In genomic region chrX:67684136-67684535, GRCh38 we compare ENCODE assay signal across 18 cellular contexts.
A peak's percentile ranks its signal among the peaks of the same experiment; 100 is the strongest.
DNase-seq lines count a peak whose midpoint lies in the region; ATAC-seq and TF ChIP-seq lines count a peak whose summit lies in the region.
"Had no signal": no experiment of that assay in that cellular context is flagged by ENCODE, and none has a peak within 500 bp of the region (broad histone marks: within the 10 kb centered on the region; RNA-seq: fewer than 3 reads in every experiment).

No MANE protein-coding gene starts in this region.

- H3K79me2 ChIP-seq in MM.1S (ENCODE audit: low read length) = no peaks in the 10 kb centered on the region

- peak overlapping the region; percentile 81 for H3K4me2 ChIP-seq in MM.1S (ENCODE audit: low read depth, low read length)
- H3K4me2 ChIP-seq: GM23338 had no signal

- H3F3A ChIP-seq in MM.1S (ENCODE audit: insufficient read depth, low read length) = no peaks in the 10 kb centered on the region

- no peak overlapping the region for H3K27ac ChIP-seq in MM.1S (ENCODE audit: low read length)
- H3K27ac ChIP-seq: BLaER1 treated with 17β-estradiol and CSF1 and Interleukin-3, amounts not matched to agents 10 nM and 100 nM had no signal

- peak overlapping the region; percentile 95 for H2AFZ ChIP-seq in MM.1S (ENCODE audit: low read length)
- H2AFZ ChIP-seq: GM23338 had no signal

- no peak overlapping the region; the same call in 1 of the 2 replicates for H3K9ac ChIP-seq in MM.1S (ENCODE audit: low read length)
- H3K9ac ChIP-seq: BLaER1 treated with 17β-estradiol and CSF1 and Interleukin-3, amounts not matched to agents 10 nM and 100 nM had no signal

- no peaks in the 10 kb centered on the region for H3K9me2 ChIP-seq in MM.1S (replicated peaks; ENCODE audit: insufficient read depth, low read length)

- ATAC-seq in GM19395 (IDR thresholded peaks at IDR 0.05; ENCODE audit: unreplicated experiment) = peak; percentile 57
- ATAC-seq in HG03442 (IDR thresholded peaks at IDR 0.05; ENCODE audit: unreplicated experiment) = no peak
- no peak for ATAC-seq in HG03460 (IDR thresholded peaks at IDR 0.05; ENCODE audit: unreplicated experiment)
- no peak for ATAC-seq in HG03469 (IDR thresholded peaks at IDR 0.05; ENCODE audit: unreplicated experiment)
- ATAC-seq: GM12878, GM23338, HCT116 had no signal

- no peaks in the 10 kb centered on the region for H4K20me1 ChIP-seq in MM.1S (ENCODE audit: insufficient read depth, low read length)
- H4K20me1 ChIP-seq: BLaER1 treated with 17β-estradiol and CSF1 and Interleukin-3, amounts not matched to agents 10 nM and 100 nM had no signal

- 0 out of 2 replicates have a peak overlapping the region, but pooled peaks have one; percentile 58 for H3K4me3 ChIP-seq in MM.1S (ENCODE audit: low read length)
- H3K4me3 ChIP-seq: BLaER1 treated with 17β-estradiol and CSF1 and Interleukin-3, amounts not matched to agents 10 nM and 100 nM; GM12878; GM23338 had no signal

- TF ChIP-seq CTCF in MM.1S (IDR thresholded peaks at IDR 0.05; ENCODE audit: low read length) = no peak

- no peaks in the 10 kb centered on the region for H3K36me3 ChIP-seq in MM.1S (replicated peaks; ENCODE audit: insufficient read depth, low read length)
- H3K36me3 ChIP-seq: BE2C had no signal

- DNase-seq in Ammon's horn (ENCODE audit: low spot score) (peak; percentile 8), MM.1S (no peak)
- DNase-seq: BE2C; CD4-positive, alpha-beta T cell; CD8-positive, alpha-beta memory T cell; DMS 273 treated with DMSO at 0.1 percent for 48 hours; DMS79; EL; GDM1; H9 had no signal

- no peaks in the 10 kb centered on the region for H3K9me3 ChIP-seq in MM.1S (replicated peaks; ENCODE audit: insufficient read depth, low read length)
- H3K9me3 ChIP-seq: BE2C had no signal

- H3K27me3 ChIP-seq in MM.1S (replicated peaks; ENCODE audit: insufficient read depth, low read length) = no peaks in the 10 kb centered on the region
- H3K27me3 ChIP-seq: BE2C; BLaER1 treated with 17β-estradiol and CSF1 and Interleukin-3, amounts not matched to agents 10 nM and 100 nM had no signal

- H3K4me1 ChIP-seq in MM.1S (ENCODE audit: low read length) = peaks cover 9% of the 10 kb centered on the region; the same call in 1 of the 2 replicates
- H3K4me1 ChIP-seq: BE2C had no signal
